ENCODE assay signal across 10 cellular contexts in genomic region chr2:199405241-199405640, GRCh38. TPM values are rescaled to one million over a fixed set of nuclear protein-coding genes. Genes with fewer than 3 reads are reported as not detected.
DNase-seq lines count a peak whose midpoint lies in the region; ATAC-seq and TF ChIP-seq lines count a peak whose summit lies in the region.
"Had no signal": no experiment of that assay in that cellular context is flagged by ENCODE, and none has a peak within 500 bp of the region (broad histone marks: within the 10 kb centered on the region; RNA-seq: fewer than 3 reads in every experiment).

No MANE protein-coding gene starts in this region.

- peaks cover 0 to 13% (median 0%) of the 10 kb centered on the region in 3 experiments; a peak in 3 of 7 replicates for H3K36me3 Mint-ChIP-seq in H9 (ENCODE audit: insufficient read depth in 1 of 3, low read depth in 3 of 3)
- H3K36me3 Mint-ChIP-seq in activated T-helper 1 cell treated with anti-CD3 and anti-CD28 coated beads, Interleukin-12 subunit alpha, Interleukin-12 subunit beta, Interleukin-2, Interleukin-4 antibody, amounts not matched to agents 30 ng/mL and 10 ng/mL and 1 ng/mL, durations not matched to agents 14 hours and 24 hours and 36 hours (ENCODE audit: low read depth), result no peaks in the 10 kb centered on the region
- H3K36me3 Mint-ChIP-seq: activated CD8-positive, alpha-beta memory T cell treated with anti-CD3 and anti-CD28 coated beads, Interleukin-2, amount 10 ng/mL, durations not matched to agents 7 days and 5 days had no signal

- H3K23me2 ChIP-seq in H9 (ENCODE audit: insufficient read length, low read depth, low read length, poor library complexity, severe bottlenecking), result no peaks in the 10 kb centered on the region

- TF ChIP-seq POLR2A in ovary (IDR thresholded peaks at IDR 0.05), result no peak

- no peak overlapping the region for H3K4ac ChIP-seq in H9 (ENCODE audit: low read depth, low read length)

- peaks cover 0 to 2% of the 10 kb centered on the region in 2 experiments; a peak in 1 of 5 replicates for H3K9me3 Mint-ChIP-seq in H9
- H3K9me3 Mint-ChIP-seq in activated T-helper 1 cell treated with anti-CD3 and anti-CD28 coated beads, Interleukin-12 subunit alpha, Interleukin-12 subunit beta, Interleukin-2, Interleukin-4 antibody, amounts not matched to agents 30 ng/mL and 10 ng/mL and 1 ng/mL, durations not matched to agents 14 hours and 24 hours and 36 hours, result no peaks in the 10 kb centered on the region

- no peak overlapping the region for H3K4me3 ChIP-seq in ovary

- peak; percentile 70 for TF ChIP-seq CTCF in H9 (conservative IDR thresholded peaks at IDR 0.05)
- no peak for TF ChIP-seq CTCF in ovary (IDR thresholded peaks at IDR 0.05)

- H3K27ac ChIP-seq in H9 (ENCODE audit: insufficient read length, low read depth, low read length) (no peak overlapping the region), ovary (no peak overlapping the region)

- H3K18ac ChIP-seq in H9 (ENCODE audit: insufficient read length, low read depth, low read length), result no peak overlapping the region

- H3K4me1 ChIP-seq in H9 (ENCODE audit: insufficient read depth, low read length) (peaks cover 6% of the 10 kb centered on the region; the same call in 1 of the 2 replicates), ovary (ENCODE audit: insufficient read depth) (no peaks in the 10 kb centered on the region)

- H2AFZ ChIP-seq in H9 (ENCODE audit: low read length), result no peak overlapping the region

- H3K27me3 Mint-ChIP-seq in H9 (ENCODE audit: low read depth), result no peaks in the 10 kb centered on the region
- H3K27me3 Mint-ChIP-seq in activated T-helper 1 cell treated with anti-CD3 and anti-CD28 coated beads, Interleukin-12 subunit alpha, Interleukin-12 subunit beta, Interleukin-2, Interleukin-4 antibody, amounts not matched to agents 30 ng/mL and 10 ng/mL and 1 ng/mL, durations not matched to agents 14 hours and 24 hours and 36 hours (ENCODE audit: insufficient read depth), result peaks cover 2% of the 10 kb centered on the region
- H3K27me3 Mint-ChIP-seq: activated CD8-positive, alpha-beta memory T cell treated with anti-CD3 and anti-CD28 coated beads, Interleukin-2, amount 10 ng/mL, durations not matched to agents 7 days and 5 days had no signal

- no peak overlapping the region for H3T11ph ChIP-seq in H9 (ENCODE audit: low read length)

- no peak overlapping the region for H2AK5ac ChIP-seq in H9 (ENCODE audit: insufficient read length, low read length)

- no peak overlapping the region for H2BK120ac ChIP-seq in H9 (ENCODE audit: low read depth, low read length, poor library complexity, severe bottlenecking)

- H2BK5ac ChIP-seq in H9 (ENCODE audit: insufficient read length, low read length), result no peak overlapping the region

- H3K14ac ChIP-seq in H9 (ENCODE audit: insufficient read depth, low read length), result no peak overlapping the region

- no peak overlapping the region for H2BK15ac ChIP-seq in H9 (ENCODE audit: low read depth, low read length)

- no peak overlapping the region for H4K91ac ChIP-seq in H9 (ENCODE audit: insufficient read length, low read depth, low read length)

- no peak overlapping the region for H3K27ac Mint-ChIP-seq in H9
- H3K27ac Mint-ChIP-seq in activated T-helper 1 cell treated with anti-CD3 and anti-CD28 coated beads, Interleukin-12 subunit alpha, Interleukin-12 subunit beta, Interleukin-2, Interleukin-4 antibody, amounts not matched to agents 30 ng/mL and 10 ng/mL and 1 ng/mL, durations not matched to agents 14 hours and 24 hours and 36 hours, result no peak overlapping the region
- H3K27ac Mint-ChIP-seq: activated CD8-positive, alpha-beta memory T cell treated with anti-CD3 and anti-CD28 coated beads, Interleukin-2, amount 10 ng/mL, durations not matched to agents 7 days and 5 days had no signal

- H3K4me2 ChIP-seq in H9 (ENCODE audit: insufficient read depth, insufficient read length, low read length), result no peak overlapping the region

- H3K4me1 Mint-ChIP-seq in H9, result peaks cover 17 to 19% of the 10 kb centered on the region in 2 experiments
- no peaks in the 10 kb centered on the region for H3K4me1 Mint-ChIP-seq in activated T-helper 1 cell treated with anti-CD3 and anti-CD28 coated beads, Interleukin-12 subunit alpha, Interleukin-12 subunit beta, Interleukin-2, Interleukin-4 antibody, amounts not matched to agents 30 ng/mL and 10 ng/mL and 1 ng/mL, durations not matched to agents 14 hours and 24 hours and 36 hours (ENCODE audit: low read depth)
- H3K4me1 Mint-ChIP-seq: activated CD8-positive, alpha-beta memory T cell treated with anti-CD3 and anti-CD28 coated beads, Interleukin-2, amount 10 ng/mL, durations not matched to agents 7 days and 5 days had no signal

- no peaks in the 10 kb centered on the region for H3K36me3 ChIP-seq in ovary

- in situ Hi-C loops in ACHN (cut with HindIII; ENCODE audit: low pct_ligation_motif_present, low pct_unique_long_range_greater_than_20kb, low sequenced_read_pairs), result no loop called here

- no peak for ATAC-seq in esophagus mucosa
- ATAC-seq: activated CD8-positive, alpha-beta memory T cell treated with anti-CD3 and anti-CD28 coated beads, Interleukin-2, amount 10 ng/mL, durations not matched to agents 7 days and 5 days had no signal

- no peak overlapping the region for H2BK12ac ChIP-seq in H9 (ENCODE audit: insufficient read length, low read depth, low read length)

- no peak for TF ChIP-seq EP300 in ovary (IDR thresholded peaks at IDR 0.05)

- H3K23ac ChIP-seq in H9 (ENCODE audit: insufficient read length, low read depth, low read length), result no peak overlapping the region

- peak; percentile 66 for DNase-seq in ACHN
- DNase-seq in H9, result peak; percentile 60
- peak; percentile 6 for DNase-seq in SW480 (ENCODE audit: low spot score)
- DNase-seq in iPS DF 19.7 (ENCODE audit: low read depth, low spot score), result peak; percentile 57
- DNase-seq in NCI-H2227 (lab: John Stamatoyannopoulos, UW; ENCODE audit: unreplicated experiment), result no peak
- DNase-seq in activated T-helper 1 cell treated with anti-CD3 and anti-CD28 coated beads, Interleukin-12 subunit alpha, Interleukin-12 subunit beta, Interleukin-2, Interleukin-4 antibody, amounts not matched to agents 30 ng/mL and 10 ng/mL and 1 ng/mL, durations not matched to agents 14 hours and 24 hours and 36 hours (ENCODE audit: low spot score), result no peak
- DNase-seq in ovary, result no peak
- DNase-seq: activated CD8-positive, alpha-beta memory T cell treated with anti-CD3 and anti-CD28 coated beads, Interleukin-2, amount 10 ng/mL, durations not matched to agents 7 days and 5 days; effector CD8-positive, alpha-beta T cell had no signal

- no peak overlapping the region for H3K56ac ChIP-seq in H9 (ENCODE audit: insufficient read length, low read depth, low read length)

- H4K8ac ChIP-seq in H9 (replicated peaks; ENCODE audit: insufficient read length, low read depth, low read length), result no peak overlapping the region

- H3K9ac ChIP-seq in H9 (ENCODE audit: extremely low read depth, insufficient read length, low read length), result no peak overlapping the region

- intact Hi-C loops in activated T-helper 1 cell treated with anti-CD3 and anti-CD28 coated beads, Interleukin-12 subunit alpha, Interleukin-12 subunit beta, Interleukin-2, Interleukin-4 antibody, amounts not matched to agents 30 ng/mL and 10 ng/mL and 1 ng/mL, durations not matched to agents 14 hours and 24 hours and 36 hours (cut with micrococcal nuclease), result no loop called here
- intact Hi-C loops in ovary (cut with DNase I), result no loop called here

- no peak overlapping the region for H2BK20ac ChIP-seq in H9 (ENCODE audit: low read depth, low read length, poor library complexity, severe bottlenecking)

- no peaks in the 10 kb centered on the region for H3K9me3 ChIP-seq in H9 (ENCODE audit: control insufficient read depth, low read depth, low read length)
- no peaks in the 10 kb centered on the region for H3K9me3 ChIP-seq in ovary

- no peaks in the 10 kb centered on the region for H3K79me2 ChIP-seq in H9 (ENCODE audit: insufficient read depth, low read length)

- H3K79me1 ChIP-seq in H9 (ENCODE audit: insufficient read depth, low read depth, low read length, poor library complexity, severe bottlenecking), result no peaks in the 10 kb centered on the region

- H3K4me3 Mint-ChIP-seq in H9, result no peak overlapping the region
- H3K4me3 Mint-ChIP-seq in activated T-helper 1 cell treated with anti-CD3 and anti-CD28 coated beads, Interleukin-12 subunit alpha, Interleukin-12 subunit beta, Interleukin-2, Interleukin-4 antibody, amounts not matched to agents 30 ng/mL and 10 ng/mL and 1 ng/mL, durations not matched to agents 14 hours and 24 hours and 36 hours, result no peak overlapping the region
- H3K4me3 Mint-ChIP-seq: activated CD8-positive, alpha-beta memory T cell treated with anti-CD3 and anti-CD28 coated beads, Interleukin-2, amount 10 ng/mL, durations not matched to agents 7 days and 5 days had no signal

- H3K27me3 ChIP-seq in H9 (ENCODE audit: insufficient read depth, low read length) (no peaks in the 10 kb centered on the region), ovary (no peaks in the 10 kb centered on the region)

- no peak overlapping the region for H4K5ac ChIP-seq in H9 (ENCODE audit: insufficient read length, low read depth, low read length)

- H4K20me1 ChIP-seq in H9 (ENCODE audit: control insufficient read depth, insufficient read depth, insufficient read length), result no peaks in the 10 kb centered on the region

RNA-seq across cellular contexts. Expression of gene SATB2, which starts 52.5 kb away (rescaled TPM):
- total RNA-seq in H9 (2021) (23.0 and 23.8 TPM in 2 replicates), esophagus mucosa (1.1 TPM), ovary (1 to 10 TPM; 1.3 to 6.3 (median 3.9) TPM)
- 0.02 TPM in 1 of 2 replicates, not detected in the other for total RNA-seq in activated T-helper 1 cell treated with anti-CD3 and anti-CD28 coated beads, Interleukin-12 subunit alpha, Interleukin-12 subunit beta, Interleukin-2, Interleukin-4 antibody, amounts not matched to agents 30 ng/mL and 10 ng/mL and 1 ng/mL, durations not matched to agents 14 hours and 24 hours and 36 hours
- polyA plus RNA-seq in ovary, result 1 to 10 TPM in 1 of 2 donors, under 1 TPM in 1; 0.92 to 2.2 TPM

Comparison
In these comparisons a context has a peak if more than half of its experiments do, and no peak if none do; other contexts are left out.
1. DNase-seq: peak in ACHN (single experiment), H9 (single experiment), SW480 (single experiment) and iPS DF 19.7 (single experiment); none in NCI-H2227 (single experiment), activated T-helper 1 cell treated with anti-CD3 and anti-CD28 coated beads, Interleukin-12 subunit alpha, Interleukin-12 subunit beta, Interleukin-2, Interleukin-4 antibody, amounts not matched to agents 30 ng/mL and 10 ng/mL and 1 ng/mL, durations not matched to agents 14 hours and 24 hours and 36 hours (single experiment) and ovary (0 of 5).